In the genomic region with DNA sequence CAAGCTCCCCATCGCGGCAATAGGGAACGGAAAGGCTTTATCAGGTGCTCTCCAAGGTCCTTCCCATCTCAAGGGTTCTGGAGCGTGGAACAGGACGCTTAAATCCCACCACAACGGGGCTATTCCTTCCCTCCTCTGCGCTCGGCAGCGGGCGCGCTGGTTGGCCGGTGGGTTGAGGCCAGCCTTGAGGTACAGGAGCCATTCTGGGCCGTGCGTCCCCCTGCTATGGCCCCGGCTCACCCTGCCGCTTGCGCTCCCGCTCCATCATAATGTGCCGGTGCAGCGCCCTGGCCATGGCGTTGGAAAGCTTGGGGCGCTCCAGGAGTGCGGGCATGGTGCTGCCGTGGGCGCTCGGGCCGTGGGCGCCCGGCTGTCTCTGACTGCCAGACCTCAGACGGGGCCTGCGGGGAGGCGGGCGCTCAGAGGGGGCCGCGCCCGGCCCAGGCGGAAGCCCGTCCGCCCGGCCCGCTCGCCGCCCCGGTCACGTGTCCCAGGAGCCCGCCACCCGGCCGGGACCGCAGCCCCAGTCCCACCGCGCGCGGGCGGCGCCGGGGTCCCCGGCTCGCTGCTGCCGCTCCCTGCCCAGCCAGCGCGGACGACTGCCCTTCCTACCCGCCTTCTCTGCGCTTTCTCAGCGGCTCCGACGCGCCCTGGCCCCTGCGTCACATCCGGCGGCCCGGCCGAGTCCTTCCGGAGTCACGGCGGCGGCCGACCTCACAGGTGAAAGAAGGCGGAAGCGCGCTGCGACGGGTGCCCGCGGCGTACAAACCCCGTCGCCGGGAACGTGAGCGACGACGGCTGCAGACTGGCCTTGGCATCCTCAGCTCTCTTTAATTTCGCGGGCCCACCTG, we compare ENCODE assay signal across 1 cellular context.
A peak's percentile ranks its signal among the peaks of the same experiment; 100 is the strongest.
TF ChIP-seq lines count a peak whose summit lies in the region.

A gene with protein sequence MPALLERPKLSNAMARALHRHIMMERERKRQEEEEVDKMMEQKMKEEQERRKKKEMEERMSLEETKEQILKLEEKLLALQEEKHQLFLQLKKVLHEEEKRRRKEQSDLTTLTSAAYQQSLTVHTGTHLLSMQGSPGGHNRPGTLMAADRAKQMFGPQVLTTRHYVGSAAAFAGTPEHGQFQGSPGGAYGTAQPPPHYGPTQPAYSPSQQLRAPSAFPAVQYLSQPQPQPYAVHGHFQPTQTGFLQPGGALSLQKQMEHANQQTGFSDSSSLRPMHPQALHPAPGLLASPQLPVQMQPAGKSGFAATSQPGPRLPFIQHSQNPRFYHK (minus strand): TSS at position 642 of the 851 bp plus-strand sequence. CDS start 308 bp downstream, at position 334.

TF ChIP-seq in HepG2, 621 proteins besides CTCF, POLR2A, EP300 and RAD21 (continued from another document and continues in another):
- TF ChIP-seq, protein P1, sequence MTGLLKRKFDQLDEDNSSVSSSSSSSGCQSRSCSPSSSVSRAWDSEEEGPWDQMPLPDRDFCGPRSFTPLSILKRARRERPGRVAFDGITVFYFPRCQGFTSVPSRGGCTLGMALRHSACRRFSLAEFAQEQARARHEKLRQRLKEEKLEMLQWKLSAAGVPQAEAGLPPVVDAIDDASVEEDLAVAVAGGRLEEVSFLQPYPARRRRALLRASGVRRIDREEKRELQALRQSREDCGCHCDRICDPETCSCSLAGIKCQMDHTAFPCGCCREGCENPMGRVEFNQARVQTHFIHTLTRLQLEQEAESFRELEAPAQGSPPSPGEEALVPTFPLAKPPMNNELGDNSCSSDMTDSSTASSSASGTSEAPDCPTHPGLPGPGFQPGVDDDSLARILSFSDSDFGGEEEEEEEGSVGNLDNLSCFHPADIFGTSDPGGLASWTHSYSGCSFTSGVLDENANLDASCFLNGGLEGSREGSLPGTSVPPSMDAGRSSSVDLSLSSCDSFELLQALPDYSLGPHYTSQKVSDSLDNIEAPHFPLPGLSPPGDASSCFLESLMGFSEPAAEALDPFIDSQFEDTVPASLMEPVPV (CRISPR knock-in tag; IDR thresholded peaks at IDR 0.05) = peak; percentile 77; the same call in 1 of the 2 replicates
- TF ChIP-seq ZNF350 (CRISPR knock-in tag; IDR thresholded peaks at IDR 0.05; ENCODE audit: borderline replicate concordance, low read depth) (peak; percentile 83), PHF8 (CRISPR knock-in tag; IDR thresholded peaks at IDR 0.05) (peak; percentile 90), NR2F1 (CRISPR knock-in tag; IDR thresholded peaks at IDR 0.05) (no peak), FIP1L1 (IDR thresholded peaks at IDR 0.05; ENCODE audit: borderline replicate concordance, insufficient read depth, low read depth, low read length) (no peak), ZFP36L1 (CRISPR knock-in tag; IDR thresholded peaks at IDR 0.05) (no peak; the same call in 1 of the 2 replicates), ZNF557 (CRISPR knock-in tag; IDR thresholded peaks at IDR 0.05) (0 out of 2 replicates have a peak, but pooled peaks have one; percentile 53), POLR2AphosphoS5 (IDR thresholded peaks at IDR 0.05; ENCODE audit: low read depth, low read length) (peak; percentile 79), REXO4 (CRISPR knock-in tag; IDR thresholded peaks at IDR 0.05; ENCODE audit: borderline replicate concordance) (no peak), RBAK (CRISPR knock-in tag; IDR thresholded peaks at IDR 0.05) (no peak), RORA (CRISPR knock-in tag; IDR thresholded peaks at IDR 0.05) (no peak), KDM2A (CRISPR knock-in tag; IDR thresholded peaks at IDR 0.05; ENCODE audit: borderline replicate concordance, low read depth) (peak; percentile 100), TSC22D2 (CRISPR knock-in tag; IDR thresholded peaks at IDR 0.05; ENCODE audit: borderline replicate concordance) (peak; percentile 86; the same call in 1 of the 2 replicates), HCFC1 (IDR thresholded peaks at IDR 0.05; ENCODE audit: low read depth, low read length) (peak; percentile 69), SAP130 (CRISPR knock-in tag; IDR thresholded peaks at IDR 0.05; ENCODE audit: low read depth) (peak; percentile 96), HHEX (CRISPR knock-in tag; IDR thresholded peaks at IDR 0.05) (no peak), ATF7-NPFF (CRISPR knock-in tag; IDR thresholded peaks at IDR 0.05; ENCODE audit: low read depth) (peak; percentile 34; the same call in 1 of the 2 replicates)
- TF ChIP-seq, protein P2, sequence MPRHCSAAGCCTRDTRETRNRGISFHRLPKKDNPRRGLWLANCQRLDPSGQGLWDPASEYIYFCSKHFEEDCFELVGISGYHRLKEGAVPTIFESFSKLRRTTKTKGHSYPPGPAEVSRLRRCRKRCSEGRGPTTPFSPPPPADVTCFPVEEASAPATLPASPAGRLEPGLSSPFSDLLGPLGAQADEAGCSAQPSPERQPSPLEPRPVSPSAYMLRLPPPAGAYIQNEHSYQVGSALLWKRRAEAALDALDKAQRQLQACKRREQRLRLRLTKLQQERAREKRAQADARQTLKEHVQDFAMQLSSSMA (CRISPR knock-in tag; IDR thresholded peaks at IDR 0.05) = peak; percentile 65
- TF ChIP-seq, protein P3, sequence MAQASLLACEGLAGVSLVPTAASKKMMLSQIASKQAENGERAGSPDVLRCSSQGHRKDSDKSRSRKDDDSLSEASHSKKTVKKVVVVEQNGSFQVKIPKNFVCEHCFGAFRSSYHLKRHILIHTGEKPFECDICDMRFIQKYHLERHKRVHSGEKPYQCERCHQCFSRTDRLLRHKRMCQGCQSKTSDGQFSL (CRISPR knock-in tag; IDR thresholded peaks at IDR 0.05) = 0 out of 2 replicates have a peak, but pooled peaks have one; percentile 36
- TF ChIP-seq, protein P4, sequence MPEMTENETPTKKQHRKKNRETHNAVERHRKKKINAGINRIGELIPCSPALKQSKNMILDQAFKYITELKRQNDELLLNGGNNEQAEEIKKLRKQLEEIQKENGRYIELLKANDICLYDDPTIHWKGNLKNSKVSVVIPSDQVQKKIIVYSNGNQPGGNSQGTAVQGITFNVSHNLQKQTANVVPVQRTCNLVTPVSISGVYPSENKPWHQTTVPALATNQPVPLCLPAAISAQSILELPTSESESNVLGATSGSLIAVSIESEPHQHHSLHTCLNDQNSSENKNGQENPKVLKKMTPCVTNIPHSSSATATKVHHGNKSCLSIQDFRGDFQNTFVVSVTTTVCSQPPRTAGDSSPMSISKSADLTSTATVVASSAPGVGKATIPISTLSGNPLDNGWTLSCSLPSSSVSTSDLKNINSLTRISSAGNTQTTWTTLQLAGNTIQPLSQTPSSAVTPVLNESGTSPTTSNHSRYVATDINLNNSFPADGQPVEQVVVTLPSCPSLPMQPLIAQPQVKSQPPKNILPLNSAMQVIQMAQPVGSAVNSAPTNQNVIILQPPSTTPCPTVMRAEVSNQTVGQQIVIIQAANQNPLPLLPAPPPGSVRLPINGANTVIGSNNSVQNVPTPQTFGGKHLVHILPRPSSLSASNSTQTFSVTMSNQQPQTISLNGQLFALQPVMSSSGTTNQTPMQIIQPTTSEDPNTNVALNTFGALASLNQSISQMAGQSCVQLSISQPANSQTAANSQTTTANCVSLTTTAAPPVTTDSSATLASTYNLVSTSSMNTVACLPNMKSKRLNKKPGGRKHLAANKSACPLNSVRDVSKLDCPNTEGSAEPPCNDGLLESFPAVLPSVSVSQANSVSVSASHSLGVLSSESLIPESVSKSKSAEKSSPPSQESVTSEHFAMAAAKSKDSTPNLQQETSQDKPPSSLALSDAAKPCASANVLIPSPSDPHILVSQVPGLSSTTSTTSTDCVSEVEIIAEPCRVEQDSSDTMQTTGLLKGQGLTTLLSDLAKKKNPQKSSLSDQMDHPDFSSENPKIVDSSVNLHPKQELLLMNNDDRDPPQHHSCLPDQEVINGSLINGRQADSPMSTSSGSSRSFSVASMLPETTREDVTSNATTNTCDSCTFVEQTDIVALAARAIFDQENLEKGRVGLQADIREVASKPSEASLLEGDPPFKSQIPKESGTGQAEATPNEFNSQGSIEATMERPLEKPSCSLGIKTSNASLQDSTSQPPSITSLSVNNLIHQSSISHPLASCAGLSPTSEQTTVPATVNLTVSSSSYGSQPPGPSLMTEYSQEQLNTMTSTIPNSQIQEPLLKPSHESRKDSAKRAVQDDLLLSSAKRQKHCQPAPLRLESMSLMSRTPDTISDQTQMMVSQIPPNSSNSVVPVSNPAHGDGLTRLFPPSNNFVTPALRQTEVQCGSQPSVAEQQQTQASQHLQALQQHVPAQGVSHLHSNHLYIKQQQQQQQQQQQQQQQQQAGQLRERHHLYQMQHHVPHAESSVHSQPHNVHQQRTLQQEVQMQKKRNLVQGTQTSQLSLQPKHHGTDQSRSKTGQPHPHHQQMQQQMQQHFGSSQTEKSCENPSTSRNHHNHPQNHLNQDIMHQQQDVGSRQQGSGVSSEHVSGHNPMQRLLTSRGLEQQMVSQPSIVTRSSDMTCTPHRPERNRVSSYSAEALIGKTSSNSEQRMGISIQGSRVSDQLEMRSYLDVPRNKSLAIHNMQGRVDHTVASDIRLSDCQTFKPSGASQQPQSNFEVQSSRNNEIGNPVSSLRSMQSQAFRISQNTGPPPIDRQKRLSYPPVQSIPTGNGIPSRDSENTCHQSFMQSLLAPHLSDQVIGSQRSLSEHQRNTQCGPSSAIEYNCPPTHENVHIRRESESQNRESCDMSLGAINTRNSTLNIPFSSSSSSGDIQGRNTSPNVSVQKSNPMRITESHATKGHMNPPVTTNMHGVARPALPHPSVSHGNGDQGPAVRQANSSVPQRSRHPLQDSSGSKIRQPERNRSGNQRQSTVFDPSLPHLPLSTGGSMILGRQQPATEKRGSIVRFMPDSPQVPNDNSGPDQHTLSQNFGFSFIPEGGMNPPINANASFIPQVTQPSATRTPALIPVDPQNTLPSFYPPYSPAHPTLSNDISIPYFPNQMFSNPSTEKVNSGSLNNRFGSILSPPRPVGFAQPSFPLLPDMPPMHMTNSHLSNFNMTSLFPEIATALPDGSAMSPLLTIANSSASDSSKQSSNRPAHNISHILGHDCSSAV (CRISPR knock-in tag; IDR thresholded peaks at IDR 0.05; ENCODE audit: borderline replicate concordance) = no peak
- TF ChIP-seq, protein P5, sequence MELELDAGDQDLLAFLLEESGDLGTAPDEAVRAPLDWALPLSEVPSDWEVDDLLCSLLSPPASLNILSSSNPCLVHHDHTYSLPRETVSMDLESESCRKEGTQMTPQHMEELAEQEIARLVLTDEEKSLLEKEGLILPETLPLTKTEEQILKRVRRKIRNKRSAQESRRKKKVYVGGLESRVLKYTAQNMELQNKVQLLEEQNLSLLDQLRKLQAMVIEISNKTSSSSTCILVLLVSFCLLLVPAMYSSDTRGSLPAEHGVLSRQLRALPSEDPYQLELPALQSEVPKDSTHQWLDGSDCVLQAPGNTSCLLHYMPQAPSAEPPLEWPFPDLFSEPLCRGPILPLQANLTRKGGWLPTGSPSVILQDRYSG (CRISPR knock-in tag; IDR thresholded peaks at IDR 0.05) = no peak
- TF ChIP-seq, protein P6, sequence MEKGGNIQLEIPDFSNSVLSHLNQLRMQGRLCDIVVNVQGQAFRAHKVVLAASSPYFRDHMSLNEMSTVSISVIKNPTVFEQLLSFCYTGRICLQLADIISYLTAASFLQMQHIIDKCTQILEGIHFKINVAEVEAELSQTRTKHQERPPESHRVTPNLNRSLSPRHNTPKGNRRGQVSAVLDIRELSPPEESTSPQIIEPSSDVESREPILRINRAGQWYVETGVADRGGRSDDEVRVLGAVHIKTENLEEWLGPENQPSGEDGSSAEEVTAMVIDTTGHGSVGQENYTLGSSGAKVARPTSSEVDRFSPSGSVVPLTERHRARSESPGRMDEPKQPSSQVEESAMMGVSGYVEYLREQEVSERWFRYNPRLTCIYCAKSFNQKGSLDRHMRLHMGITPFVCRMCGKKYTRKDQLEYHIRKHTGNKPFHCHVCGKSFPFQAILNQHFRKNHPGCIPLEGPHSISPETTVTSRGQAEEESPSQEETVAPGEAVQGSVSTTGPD (CRISPR knock-in tag; IDR thresholded peaks at IDR 0.05) = no peak
- TF ChIP-seq, protein P7, sequence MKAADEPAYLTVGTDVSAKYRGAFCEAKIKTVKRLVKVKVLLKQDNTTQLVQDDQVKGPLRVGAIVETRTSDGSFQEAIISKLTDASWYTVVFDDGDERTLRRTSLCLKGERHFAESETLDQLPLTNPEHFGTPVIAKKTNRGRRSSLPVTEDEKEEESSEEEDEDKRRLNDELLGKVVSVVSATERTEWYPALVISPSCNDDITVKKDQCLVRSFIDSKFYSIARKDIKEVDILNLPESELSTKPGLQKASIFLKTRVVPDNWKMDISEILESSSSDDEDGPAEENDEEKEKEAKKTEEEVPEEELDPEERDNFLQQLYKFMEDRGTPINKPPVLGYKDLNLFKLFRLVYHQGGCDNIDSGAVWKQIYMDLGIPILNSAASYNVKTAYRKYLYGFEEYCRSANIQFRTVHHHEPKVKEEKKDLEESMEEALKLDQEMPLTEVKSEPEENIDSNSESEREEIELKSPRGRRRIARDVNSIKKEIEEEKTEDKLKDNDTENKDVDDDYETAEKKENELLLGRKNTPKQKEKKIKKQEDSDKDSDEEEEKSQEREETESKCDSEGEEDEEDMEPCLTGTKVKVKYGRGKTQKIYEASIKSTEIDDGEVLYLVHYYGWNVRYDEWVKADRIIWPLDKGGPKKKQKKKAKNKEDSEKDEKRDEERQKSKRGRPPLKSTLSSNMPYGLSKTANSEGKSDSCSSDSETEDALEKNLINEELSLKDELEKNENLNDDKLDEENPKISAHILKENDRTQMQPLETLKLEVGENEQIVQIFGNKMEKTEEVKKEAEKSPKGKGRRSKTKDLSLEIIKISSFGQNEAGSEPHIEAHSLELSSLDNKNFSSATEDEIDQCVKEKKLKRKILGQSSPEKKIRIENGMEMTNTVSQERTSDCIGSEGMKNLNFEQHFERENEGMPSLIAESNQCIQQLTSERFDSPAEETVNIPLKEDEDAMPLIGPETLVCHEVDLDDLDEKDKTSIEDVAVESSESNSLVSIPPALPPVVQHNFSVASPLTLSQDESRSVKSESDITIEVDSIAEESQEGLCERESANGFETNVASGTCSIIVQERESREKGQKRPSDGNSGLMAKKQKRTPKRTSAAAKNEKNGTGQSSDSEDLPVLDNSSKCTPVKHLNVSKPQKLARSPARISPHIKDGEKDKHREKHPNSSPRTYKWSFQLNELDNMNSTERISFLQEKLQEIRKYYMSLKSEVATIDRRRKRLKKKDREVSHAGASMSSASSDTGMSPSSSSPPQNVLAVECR (CRISPR knock-in tag; IDR thresholded peaks at IDR 0.05; ENCODE audit: borderline replicate concordance) = peak; percentile 95
- TF ChIP-seq, protein P8, sequence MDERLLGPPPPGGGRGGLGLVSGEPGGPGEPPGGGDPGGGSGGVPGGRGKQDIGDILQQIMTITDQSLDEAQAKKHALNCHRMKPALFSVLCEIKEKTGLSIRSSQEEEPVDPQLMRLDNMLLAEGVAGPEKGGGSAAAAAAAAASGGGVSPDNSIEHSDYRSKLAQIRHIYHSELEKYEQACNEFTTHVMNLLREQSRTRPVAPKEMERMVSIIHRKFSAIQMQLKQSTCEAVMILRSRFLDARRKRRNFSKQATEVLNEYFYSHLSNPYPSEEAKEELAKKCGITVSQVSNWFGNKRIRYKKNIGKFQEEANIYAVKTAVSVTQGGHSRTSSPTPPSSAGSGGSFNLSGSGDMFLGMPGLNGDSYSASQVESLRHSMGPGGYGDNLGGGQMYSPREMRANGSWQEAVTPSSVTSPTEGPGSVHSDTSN (CRISPR knock-in tag; IDR thresholded peaks at IDR 0.05) = no peak
- TF ChIP-seq, protein P9, sequence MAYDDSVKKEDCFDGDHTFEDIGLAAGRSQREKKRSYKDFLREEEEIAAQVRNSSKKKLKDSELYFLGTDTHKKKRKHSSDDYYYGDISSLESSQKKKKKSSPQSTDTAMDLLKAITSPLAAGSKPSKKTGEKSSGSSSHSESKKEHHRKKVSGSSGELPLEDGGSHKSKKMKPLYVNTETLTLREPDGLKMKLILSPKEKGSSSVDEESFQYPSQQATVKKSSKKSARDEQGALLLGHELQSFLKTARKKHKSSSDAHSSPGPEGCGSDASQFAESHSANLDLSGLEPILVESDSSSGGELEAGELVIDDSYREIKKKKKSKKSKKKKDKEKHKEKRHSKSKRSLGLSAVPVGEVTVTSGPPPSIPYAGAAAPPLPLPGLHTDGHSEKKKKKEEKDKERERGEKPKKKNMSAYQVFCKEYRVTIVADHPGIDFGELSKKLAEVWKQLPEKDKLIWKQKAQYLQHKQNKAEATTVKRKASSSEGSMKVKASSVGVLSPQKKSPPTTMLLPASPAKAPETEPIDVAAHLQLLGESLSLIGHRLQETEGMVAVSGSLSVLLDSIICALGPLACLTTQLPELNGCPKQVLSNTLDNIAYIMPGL (CRISPR knock-in tag; IDR thresholded peaks at IDR 0.05; ENCODE audit: borderline replicate concordance in 1 of 2, low read depth in 1 of 2) = peak; percentile 72 to 76
